In genomic region chr6:55882731-55883595, GRCh38 we compare ENCODE assay signal across 10 cellular contexts. TPM values are rescaled to one million over a fixed set of nuclear protein-coding genes. Genes with fewer than 3 reads are reported as not detected.
A peak's percentile ranks its signal among the peaks of the same experiment; 100 is the strongest.
DNase-seq lines count a peak whose midpoint lies in the region; ATAC-seq, FAIRE-seq and TF ChIP-seq lines count a peak whose summit lies in the region.
"Had no signal": no experiment of that assay in that cellular context is flagged by ENCODE, and none has a peak within 500 bp of the region (broad histone marks: within the 10 kb centered on the region; RNA-seq: fewer than 3 reads in every experiment).

No MANE protein-coding gene starts in this region.

- no peak for DNase-seq in H54 (ENCODE audit: insufficient read length, low spot score)
- DNase-seq in T1000 (lab: John Stamatoyannopoulos, UW): peak; percentile 22
- peak; percentile 4 for DNase-seq in foreskin melanocyte
- peak; percentile 75 for DNase-seq in pulmonary artery endothelial cell (ENCODE audit: low read depth, low spot score)
- no peak for DNase-seq in amygdala (lab: John Stamatoyannopoulos, UW)
- DNase-seq in HK-2 (ENCODE audit: unreplicated experiment): no peak
- DNase-seq: activated CD8-positive, alpha-beta memory T cell treated with anti-CD3 and anti-CD28 coated beads, Interleukin-2, amount 50 U/mL, for 4 hours; sigmoid colon had no signal

- no peak for ATAC-seq in GM19452 (IDR thresholded peaks at IDR 0.05; ENCODE audit: unreplicated experiment)
- ATAC-seq in GM19328 (IDR thresholded peaks at IDR 0.05; ENCODE audit: unreplicated experiment): no peak

- TF ChIP-seq POLR2A in H54 (IDR thresholded peaks at IDR 0.05; ENCODE audit: low read depth, low read length): no peak

- FAIRE-seq in H54 (lab: Jason Lieb, UNC): peak; percentile 99

RNA-seq across cellular contexts. Expression of gene BMP5, which starts 7.6 kb away (rescaled TPM):
- 0.11 TPM in 1 of 2 replicates, not detected in the other for total RNA-seq in pulmonary artery endothelial cell

Comparison
In these comparisons a context has a peak if more than half of its experiments do, and no peak if none do; other contexts are left out.
1. DNase-seq: peak in T1000 (single experiment), foreskin melanocyte (single experiment) and pulmonary artery endothelial cell (single experiment); none in H54 (single experiment), amygdala (0 of 56) and HK-2 (single experiment).